8 cellular contexts compared by ENCODE assay signal in genomic region chr5:88889165-88890069, GRCh38. TPM values are rescaled to one million over a fixed set of nuclear protein-coding genes. Genes with fewer than 3 reads are reported as not detected.
DNase-seq lines count a peak whose midpoint lies in the region; FAIRE-seq and TF ChIP-seq lines count a peak whose summit lies in the region.

No MANE protein-coding gene starts in this region.

- H3K4me3 ChIP-seq in A673 (ENCODE audit: low read depth, low read length, poor library complexity, severe bottlenecking) = peak overlapping the region; percentile 38
- peak overlapping the region; percentile 19 to 72 (median 68) for H3K4me3 ChIP-seq in adrenal gland
- H3K4me3 ChIP-seq in rectal smooth muscle tissue (ENCODE audit: low read length) = peak overlapping the region; percentile 70

- CTCF ChIA-PET in A673 (lab: Charles Lee) = interaction anchor here (0.6 kb wide), 1 partner anchor 1547 kb away, joined by 3 read pairs; no protein-coding TSS in a partner anchor

- H3K27ac ChIP-seq in A673 (ENCODE audit: low read depth, low read length, poor library complexity, severe bottlenecking) (no peak overlapping the region), adrenal gland (peak overlapping the region in 4 of 5 donors; percentile 61 to 91 (median 84)), rectal smooth muscle tissue (ENCODE audit: low read depth, low read length) (peak overlapping the region; percentile 95)

- BruUV-seq in A673 (replicated peaks; lab: Mats Ljungman, UMichigan) = no TSS peak

- H3K27me3 ChIP-seq in A673 (replicated peaks; ENCODE audit: insufficient read depth, low read depth, low read length, poor library complexity) (peaks cover 16% of the 10 kb centered on the region), adrenal gland (no peaks in the 10 kb centered on the region), rectal smooth muscle tissue (ENCODE audit: control insufficient read depth, insufficient read depth, low read length) (peaks cover 2% of the 10 kb centered on the region)

- H3K36me3 ChIP-seq in A673 (ENCODE audit: insufficient read depth, low read length, poor library complexity, severe bottlenecking) (no peaks in the 10 kb centered on the region), adrenal gland (replicated peaks in 1 of 2) (no peaks in the 10 kb centered on the region), rectal smooth muscle tissue (ENCODE audit: control insufficient read depth, insufficient read depth, low read length) (no peaks in the 10 kb centered on the region)

- TF ChIP-seq CTCF in A673 (conservative IDR thresholded peaks at IDR 0.05; ENCODE audit: low read depth, low read length) (no peak), adrenal gland (IDR thresholded peaks at IDR 0.05) (no peak)

- peak; percentile 95 for FAIRE-seq in GM19239 (lab: Jason Lieb, UNC)

- peak in 1 of 2 donors; percentile 65 for TF ChIP-seq POLR2A in adrenal gland (IDR thresholded peaks at IDR 0.05)

- intact Hi-C loops in A673 (cut with micrococcal nuclease; ENCODE audit: unreplicated experiment) = loop anchor here (10.0 kb wide), 1 partner anchor 1375 kb away; no protein-coding TSS in a partner anchor
- intact Hi-C loops in adrenal gland (cut with DNase I) = loop anchor here (10.0 kb wide), 2 partner anchors 55 to 155 kb away; no protein-coding TSS in a partner anchor

- WGBS in adrenal gland, 4 donors = 0 to 1% (median 1%) methylated on average over 36 to 50 of the region's 50 CpGs

- peak overlapping the region; percentile 71 for H3K9ac ChIP-seq in rectal smooth muscle tissue (ENCODE audit: low read length)

- POLR2A ChIA-PET in A673 (lab: Charles Lee; ENCODE audit: low non-redundant PET) = no interaction called here

- H3K4me1 ChIP-seq in A673 (ENCODE audit: insufficient read depth, low read length, poor library complexity, severe bottlenecking) (peaks cover 3% of the 10 kb centered on the region), adrenal gland (replicated peaks in 1 of 2) (peaks cover 10 to 43% of the 10 kb centered on the region in 2 donors), rectal smooth muscle tissue (ENCODE audit: control insufficient read depth, insufficient read depth, low read length) (peaks cover 6% of the 10 kb centered on the region)

- DNase-seq in A673 (ENCODE audit: low spot score) (peak; percentile 18), GM19239 (ENCODE audit: insufficient read length, low spot score) (no peak), Kasumi-1 (lab: John Stamatoyannopoulos, UW) (peak; percentile 72 to 76), adrenal gland (peak; percentile 66 to 83 (median 80)), hypothalamus (lab: John Stamatoyannopoulos, UW) (peak in 49 of 51 donors; percentile 7 to 81 (median 46)), glomerular visceral epithelial cell (ENCODE audit: extremely low spot score) (no peak), SIG-M5 treated with dmso at 0.1 percent for 504 hours (lab: John Stamatoyannopoulos, UW; ENCODE audit: unreplicated experiment) (no peak)

- H3K9me3 ChIP-seq in A673 (ENCODE audit: low read depth, low read length, poor library complexity, severe bottlenecking) (no peaks in the 10 kb centered on the region), adrenal gland (replicated peaks in 1 of 3) (no peaks in the 10 kb centered on the region)

RNA-seq across cellular contexts. Expression of gene MEF2C, which starts 6.4 kb away (rescaled TPM):
- total RNA-seq in A673 (2021) = 2.0 and 3.6 TPM in 2 replicates
- 100 to 1,000 TPM in 2 of 8 donors, 10 to 100 TPM in 6; 43.6 to 172 (median 79.4) TPM for total RNA-seq in adrenal gland
- polyA plus RNA-seq in adrenal gland = 10 to 100 TPM; 26.8 to 63.7 (median 36.4) TPM

Comparison
In these comparisons a context has a peak if more than half of its experiments do, and no peak if none do; other contexts are left out.
1. DNase-seq: peak in A673 (single experiment), Kasumi-1 (2 of 2), adrenal gland (7 of 7) and hypothalamus (49 of 51); none in GM19239 (single experiment), glomerular visceral epithelial cell (single experiment) and SIG-M5 treated with dmso at 0.1 percent for 504 hours (single experiment).
2. Peak in every context shown above with its lines, with median percentiles within 50 percentile points of each other: H3K4me3 ChIP-seq.